Comparison of ENCODE assay signal across 8 cellular contexts in the genomic region with DNA sequence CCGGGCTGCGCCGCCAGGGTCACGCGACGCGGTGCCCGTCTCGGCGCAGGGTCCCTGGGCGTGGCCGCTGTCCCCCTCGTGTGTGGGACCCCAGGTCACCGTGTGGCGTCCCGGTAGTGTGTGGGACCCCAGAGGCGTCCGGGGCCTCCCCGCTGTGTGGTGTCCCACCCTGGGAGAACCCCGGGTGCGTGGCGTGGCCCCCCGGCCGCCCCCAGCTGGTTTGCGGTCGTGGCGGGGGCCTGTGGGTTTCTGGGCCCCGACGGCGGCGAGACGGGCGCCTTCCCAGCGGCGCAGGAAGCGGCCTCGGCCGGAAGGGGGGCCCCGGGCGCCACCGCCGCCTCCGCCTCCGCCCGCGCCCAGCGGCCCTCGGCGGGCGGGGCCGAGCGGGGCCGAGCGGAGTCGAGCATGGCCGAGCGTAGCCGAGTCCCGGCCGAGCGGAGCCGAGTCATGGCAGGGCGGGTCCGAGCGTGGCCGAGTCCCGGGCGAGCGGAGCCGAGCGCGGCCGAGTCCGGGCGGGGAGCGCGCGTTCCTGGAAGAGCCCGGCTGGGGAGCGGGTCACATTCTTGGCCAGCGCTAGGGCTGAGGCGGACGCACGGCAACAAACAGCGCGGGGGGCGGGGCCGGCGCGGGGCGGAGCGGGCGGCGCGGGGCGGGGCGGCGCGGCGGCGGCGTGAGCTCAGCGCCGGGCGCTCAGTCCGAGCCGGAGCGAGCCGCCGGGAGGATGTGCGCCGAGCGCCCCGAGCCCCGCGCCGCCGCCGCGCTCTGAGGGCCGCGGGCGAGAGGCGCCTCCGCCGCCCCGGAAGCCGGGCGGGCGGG. TPM values are rescaled to one million over a fixed set of nuclear protein-coding genes. Genes with fewer than 3 reads are reported as not detected.
DNase-seq lines count a peak whose midpoint lies in the region; ATAC-seq and TF ChIP-seq lines count a peak whose summit lies in the region.

No MANE protein-coding gene starts in this region.

- peak overlapping the region; percentile 68 to 80 for H3K4me3 ChIP-seq in SK-N-SH (ENCODE audit: low read depth in 2 of 2, low read length in 1 of 2)

- CTCF ChIA-PET in SK-N-SH (lab: Yijun Ruan, JAX): interaction anchor here (1.0 to 9.4 kb wide), 4 partner anchors 19 to 155 kb away, joined by 3 to 47 read pairs (median 4); partner anchors contain the start of gene FAAP20

- peaks cover 43% of the 10 kb centered on the region for H3K79me2 ChIP-seq in SK-N-SH (ENCODE audit: insufficient read depth)

- H3K27ac ChIP-seq in SK-N-SH (ENCODE audit: low read depth in 2 of 2, low read length in 1 of 2) (peak overlapping the region; percentile 80 to 94), temporal lobe (ENCODE audit: low read depth, low read length) (peak overlapping the region; percentile 86)

- no peaks in the 10 kb centered on the region for H3K9me3 Mint-ChIP-seq in activated naive CD4-positive, alpha-beta T cell treated with anti-CD3 and anti-CD28 coated beads, Interleukin-2, amount 50 U/mL, for 72 hours

- peaks cover 0 to 37% of the 10 kb centered on the region in 2 experiments; a peak in 2 of 4 replicates for H3K4me1 ChIP-seq in SK-N-SH (ENCODE audit: control insufficient read depth in 1 of 2, insufficient read depth in 2 of 2, low read depth in 1 of 2, low read length in 1 of 2)

- peaks cover 38% of the 10 kb centered on the region for H4K20me1 ChIP-seq in SK-N-SH (ENCODE audit: insufficient read depth)

- POLR2A ChIA-PET in SK-N-SH (lab: Yijun Ruan, JAX): interaction anchor here (0.6 kb wide), 6 partner anchors 12 to 88 kb away, joined by 3 to 8 read pairs (median 4); partner anchors contain the start of gene FAAP20

- peak overlapping the region; percentile 96; the same call in 1 of the 2 replicates for H3K4me2 ChIP-seq in SK-N-SH

- no peak for TF ChIP-seq EP300 in SK-N-SH (IDR thresholded peaks at IDR 0.05; ENCODE audit: borderline replicate concordance in 1 of 2, low read depth in 1 of 2, low read length in 1 of 2)

- no peak for TF ChIP-seq CTCF in GM10266 (IDR thresholded peaks at IDR 0.05; ENCODE audit: control insufficient read depth, insufficient read depth, low read depth, missing control alignments)
- no peak for TF ChIP-seq CTCF in SK-N-SH (IDR thresholded peaks at IDR 0.05)
- TF ChIP-seq CTCF in omental fat pad (IDR thresholded peaks at IDR 0.05): peak in 1 of 3 donors; percentile 8

- H3K9ac ChIP-seq in SK-N-SH: peak overlapping the region; percentile 91

- no peaks in the 10 kb centered on the region for H3K9me3 ChIP-seq in SK-N-SH

- ATAC-seq in HG02588 (IDR thresholded peaks at IDR 0.05; ENCODE audit: unreplicated experiment): peak; percentile 80
- peak; percentile 77 to 83 for ATAC-seq in activated naive CD4-positive, alpha-beta T cell treated with anti-CD3 and anti-CD28 coated beads, Interleukin-2, amount 50 U/mL, for 72 hours
- peak; percentile 91 for ATAC-seq in omental fat pad (ENCODE audit: low FRiP score)

- peaks cover 32 to 34% of the 10 kb centered on the region in 2 donors for H3K36me3 Mint-ChIP-seq in activated naive CD4-positive, alpha-beta T cell treated with anti-CD3 and anti-CD28 coated beads, Interleukin-2, amount 50 U/mL, for 72 hours

- no peaks in the 10 kb centered on the region for H3K36me3 ChIP-seq in SK-N-SH (replicated peaks in 1 of 2; ENCODE audit: control insufficient read depth in 1 of 2, insufficient read depth in 2 of 2, low read length in 1 of 2)

- H2AFZ ChIP-seq in SK-N-SH (ENCODE audit: low read depth): no peak overlapping the region

- no peaks in the 10 kb centered on the region for H3K9me2 ChIP-seq in SK-N-SH

- no peaks in the 10 kb centered on the region for H3F3A ChIP-seq in SK-N-SH (replicated peaks; ENCODE audit: insufficient read depth)

- no CpG with 5 or more reads among the region's 130 CpGs for WGBS in SK-N-SH (ENCODE audit: low lambda C conversion rate)

- H3K27ac Mint-ChIP-seq in activated naive CD4-positive, alpha-beta T cell treated with anti-CD3 and anti-CD28 coated beads, Interleukin-2, amount 50 U/mL, for 72 hours: peak overlapping the region in 1 of 2 donors; percentile 87

- no peaks in the 10 kb centered on the region for H3K27me3 ChIP-seq in SK-N-SH (ENCODE audit: insufficient read depth)

- DNase-seq in GM10266 (ENCODE audit: extremely low spot score) (peak; percentile 100), NCI-H1048 (lab: John Stamatoyannopoulos, UW) (peak; percentile 91), SK-N-SH (peak; percentile 100), glomerular visceral epithelial cell (ENCODE audit: extremely low spot score) (peak; percentile 99), omental fat pad (ENCODE audit: low spot score) (peak; percentile 75)
- peak; percentile 97 to 99 for DNase-seq in activated naive CD4-positive, alpha-beta T cell treated with anti-CD3 and anti-CD28 coated beads, Interleukin-2, amount 50 U/mL, for 72 hours (ENCODE audit: low spot score in 2 of 2)

- no peak for TF ChIP-seq RAD21 in SK-N-SH (IDR thresholded peaks at IDR 0.05; ENCODE audit: low read length)

TF ChIP-seq in SK-N-SH, 30 proteins besides CTCF, POLR2A, EP300 and RAD21:
- no peak for TF ChIP-seq EZH2phosphoT487 (IDR thresholded peaks at IDR 0.05; ENCODE audit: borderline replicate concordance, low read depth)
- no peak for TF ChIP-seq SMC3 (IDR thresholded peaks at IDR 0.05; ENCODE audit: low read depth, low read length)
- 0 out of 2 replicates have a peak, but pooled peaks have one; percentile 7 for TF ChIP-seq NFIC (IDR thresholded peaks at IDR 0.05; ENCODE audit: borderline replicate concordance)
- TF ChIP-seq USF2 (IDR thresholded peaks at IDR 0.05; ENCODE audit: borderline replicate concordance, low read depth, low read length): no peak
- TF ChIP-seq ZBTB33 (IDR thresholded peaks at IDR 0.05; ENCODE audit: borderline replicate concordance, low read depth): peak; percentile 68; the same call in 1 of the 2 replicates
- 0 out of 2 replicates have a peak, but pooled peaks have one; percentile 19 for TF ChIP-seq SIN3A (IDR thresholded peaks at IDR 0.05; ENCODE audit: borderline replicate concordance, low read depth, low read length)
- peak; percentile 37 for TF ChIP-seq GABPA (IDR thresholded peaks at IDR 0.05; ENCODE audit: low read depth)
- peak; percentile 61; the same call in 1 of the 2 replicates for TF ChIP-seq TAF1 (IDR thresholded peaks at IDR 0.05; ENCODE audit: borderline replicate concordance, low read depth, low read length)
TF ChIP-seq in SK-N-SH: peak in this region for 5.

RNA-seq across cellular contexts. Expression of gene SKI, which starts 0.6 kb away (rescaled TPM):
- polyA plus RNA-seq in SK-N-SH (2012; rRNA removed): 3.5 and 7.2 TPM in 2 replicates
- polyA plus RNA-seq in SK-N-SH (2012; cell fraction: cytosol; rRNA removed): 7.1 and 8.9 TPM in 2 replicates
- polyA plus RNA-seq in SK-N-SH (2012; cell fraction: nucleus; rRNA removed): 14.0 and 14.8 TPM in 2 replicates
- 10 to 100 TPM; 26.6 to 43.8 TPM for total RNA-seq in activated naive CD4-positive, alpha-beta T cell treated with anti-CD3 and anti-CD28 coated beads, Interleukin-2, amount 50 U/mL, for 72 hours
- total RNA-seq in omental fat pad (10 to 100 TPM; 35.3 to 54.0 (median 47.3) TPM), temporal lobe (26.1 TPM)

RNA-seq across cellular contexts. Expression of gene FAAP20, which starts 33.0 kb away (rescaled TPM):
- polyA plus RNA-seq in SK-N-SH (2012; rRNA removed): 35.6 and 58.3 TPM in 2 replicates
- 26.9 and 34.4 TPM in 2 replicates for polyA plus RNA-seq in SK-N-SH (2012; cell fraction: cytosol; rRNA removed)
- 75.0 and 112 TPM in 2 replicates for polyA plus RNA-seq in SK-N-SH (2012; cell fraction: nucleus; rRNA removed)
- total RNA-seq in activated naive CD4-positive, alpha-beta T cell treated with anti-CD3 and anti-CD28 coated beads, Interleukin-2, amount 50 U/mL, for 72 hours: 10 to 100 TPM; 59.1 to 66.9 TPM
- total RNA-seq in omental fat pad (10 to 100 TPM; 14.2 to 24.9 (median 21.8) TPM), temporal lobe (24.6 TPM)

Comparison
In these comparisons a context has a peak if more than half of its experiments do, and no peak if none do; other contexts are left out.
1. Peak in every context shown above with its lines: DNase-seq, ATAC-seq, H3K4me3 ChIP-seq and H3K27ac ChIP-seq.